Comparison of ENCODE assay signal across 8 cellular contexts in the genomic region with DNA sequence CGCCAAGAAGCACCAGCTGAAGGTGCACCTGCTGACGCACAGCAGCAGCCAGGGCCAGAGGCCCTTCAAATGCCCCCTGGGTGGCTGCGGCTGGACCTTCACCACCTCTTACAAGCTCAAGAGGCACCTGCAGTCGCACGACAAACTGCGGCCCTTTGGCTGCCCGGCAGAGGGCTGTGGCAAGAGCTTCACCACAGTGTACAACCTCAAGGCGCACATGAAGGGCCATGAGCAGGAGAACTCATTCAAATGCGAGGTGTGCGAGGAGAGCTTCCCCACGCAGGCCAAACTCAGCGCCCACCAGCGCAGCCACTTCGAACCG. TPM values are rescaled to one million over a fixed set of nuclear protein-coding genes. Genes with fewer than 3 reads are reported as not detected.
DNase-seq lines count a peak whose midpoint lies in the region; ATAC-seq and TF ChIP-seq lines count a peak whose summit lies in the region.
"Not testable (repeated sequence)": the region's sequence is repeated elsewhere in the genome, so short reads cannot be mapped to it uniquely, and the experiment has no call there.

No MANE protein-coding gene starts in this region.

- H3K36me3 ChIP-seq in Panc1 (ENCODE audit: control insufficient read depth, insufficient read depth, low read length); thyroid gland: not testable (repeated sequence)

- DNase-seq in ELR (ENCODE audit: low read depth) (peak; percentile 53), fibroblast of villous mesenchyme (ENCODE audit: low read depth) (peak; percentile 38), naive B cell (peak; percentile 18), thyroid gland (peak; percentile 61 to 65)
- not testable (repeated sequence) for DNase-seq in Panc1 (ENCODE audit: low read depth, low spot score)
- peak; percentile 10 for DNase-seq in activated naive CD4-positive, alpha-beta T cell treated with anti-CD3 and anti-CD28 coated beads, Interleukin-2, amount 50 U/mL, for 16 hours

- H3K27me3 Mint-ChIP-seq in naive B cell: not testable (repeated sequence)

- ATAC-seq in GM21737 (IDR thresholded peaks at IDR 0.05; ENCODE audit: unreplicated experiment) (peak; percentile 39), HG03575 (IDR thresholded peaks at IDR 0.05; ENCODE audit: extremely low read depth, insufficient number of reproducible peaks, low FRiP score, unreplicated experiment) (peak; percentile 44), Panc1 (peak; percentile 82), naive B cell (ENCODE audit: low read depth in 2 of 2) (peak; percentile 45 to 46)

- peak overlapping the region; percentile 12; the same call in 1 of the 2 replicates for H3K27ac ChIP-seq in Panc1 (ENCODE audit: low read length)
- peak overlapping the region; percentile 86 to 92 (median 89) for H3K27ac ChIP-seq in thyroid gland

- peaks cover 22 to 44% (median 31%) of the 10 kb centered on the region in 3 donors for H3K4me1 Mint-ChIP-seq in naive B cell

- not testable (repeated sequence) for TF ChIP-seq POLR2A in thyroid gland (IDR thresholded peaks at IDR 0.05)

- WGBS in thyroid gland, 2 donors: no CpG with 5 or more reads among the region's 15 CpGs

- peak overlapping the region in 2 of 6 donors; percentile 24 to 32 for H3K27ac Mint-ChIP-seq in naive B cell

- H3K4me1 ChIP-seq in Panc1 (ENCODE audit: control insufficient read depth, insufficient read depth, low read length) (peaks cover 24% of the 10 kb centered on the region), thyroid gland (peaks cover 6 to 14% of the 10 kb centered on the region in 2 donors)

- peak; percentile 21 for TF ChIP-seq CTCF in Panc1 (IDR thresholded peaks at IDR 0.05)
- TF ChIP-seq CTCF in fibroblast of villous mesenchyme (IDR thresholded peaks at IDR 0.05; ENCODE audit: insufficient read depth, low read depth, low read length): peak; percentile 23
- peak in 2 of 6 experiments; percentile 22 for TF ChIP-seq CTCF in thyroid gland (IDR thresholded peaks at IDR 0.05)

- not testable (repeated sequence) for BruUV-seq in Panc1 (replicated peaks; lab: Mats Ljungman, UMichigan)

- peak overlapping the region; percentile 49 to 87 (median 76) for H3K4me3 Mint-ChIP-seq in naive B cell

- not testable (repeated sequence) for H3K27me3 ChIP-seq in Panc1 (ENCODE audit: control insufficient read depth, insufficient read depth, low read length); thyroid gland

- in situ Hi-C loops in Panc1 (cut with HindIII; ENCODE audit: low pct_unique_long_range_greater_than_20kb, low sequenced_read_pairs): not testable (repeated sequence)

- not testable (repeated sequence) for H3K9me3 ChIP-seq in Panc1 (ENCODE audit: control insufficient read depth, insufficient read depth, low read depth, low read length); thyroid gland

- POLR2A ChIA-PET in Panc1 (lab: Charles Lee): not testable (repeated sequence)

- peak overlapping the region; percentile 51 to 61 for H3K4me3 ChIP-seq in Panc1 (ENCODE audit: low read depth in 2 of 2, low read length in 2 of 2)
- H3K4me3 ChIP-seq in fibroblast of villous mesenchyme (ENCODE audit: low read depth, low read length): peak overlapping the region; percentile 50
- peak overlapping the region in 2 of 3 donors; percentile 8 to 46 for H3K4me3 ChIP-seq in thyroid gland (replicated peaks in 1 of 3)

- H3K36me3 Mint-ChIP-seq in naive B cell: peaks cover 0 to 10% of the 10 kb centered on the region in 2 donors

- H3K9me3 Mint-ChIP-seq in naive B cell: not testable (repeated sequence)

- CTCF ChIA-PET in Panc1 (lab: Charles Lee): not testable (repeated sequence)

- intact Hi-C loops in Panc1 (cut with micrococcal nuclease; ENCODE audit: unreplicated experiment); thyroid gland (cut with DNase I): not testable (repeated sequence)

RNA-seq across cellular contexts. Expression of a gene that starts 1.0 kb away (rescaled TPM):
- total RNA-seq in Panc1 (2021; ENCODE audit: unreplicated experiment) (8.3 TPM), fibroblast of villous mesenchyme (7.7 and 10.4 TPM in 2 replicates), thyroid gland (10 to 100 TPM; 13.4 to 19.6 (median 15.4) TPM)
- polyA plus RNA-seq in Panc1 (2012; ENCODE audit: insufficient read length): 4.5 TPM
- 10 to 100 TPM in 1 of 6 donors, 1 to 10 TPM in 5; 1.0 to 13.8 (median 8.7) TPM for polyA plus RNA-seq in naive B cell (ENCODE audit: low read depth in 6 of 6)
